Comparison of ENCODE assay signal across 9 cellular contexts in genomic region chr20:36841030-36841429, GRCh38. TPM values are rescaled to one million over a fixed set of nuclear protein-coding genes. Genes with fewer than 3 reads are reported as not detected.
DNase-seq lines count a peak whose midpoint lies in the region; ATAC-seq and TF ChIP-seq lines count a peak whose summit lies in the region.
"Not testable (repeated sequence)": the region's sequence is repeated elsewhere in the genome, so short reads cannot be mapped to it uniquely, and the experiment has no call there.
"Had no signal": no experiment of that assay in that cellular context is flagged by ENCODE, and none has a peak within 500 bp of the region (broad histone marks: within the 10 kb centered on the region; RNA-seq: fewer than 3 reads in every experiment).

No MANE protein-coding gene starts in this region.

- not testable (repeated sequence) for TF ChIP-seq CTCF in A673 (conservative IDR thresholded peaks at IDR 0.05; ENCODE audit: low read depth, low read length); HFFc6 (IDR thresholded peaks at IDR 0.05); neural crest cell (conservative IDR thresholded peaks at IDR 0.05)

- not testable (repeated sequence) for DNase-seq in A673 (ENCODE audit: low spot score); HFFc6; T-cell; immature natural killer cell; neural crest cell (ENCODE audit: low read depth, low spot score)

- H3K27me3 ChIP-seq in A673 (replicated peaks; ENCODE audit: insufficient read depth, low read depth, low read length, poor library complexity); subcutaneous abdominal adipose tissue (ENCODE audit: control insufficient read depth in 5 of 5, insufficient read depth in 4 of 5, low read length in 5 of 5): not testable (repeated sequence)

- not testable (repeated sequence) for H3K36me3 ChIP-seq in A673 (ENCODE audit: insufficient read depth, low read length, poor library complexity, severe bottlenecking)
- peaks cover 0 to 13% (median 9%) of the 10 kb centered on the region in 5 donors for H3K36me3 ChIP-seq in subcutaneous abdominal adipose tissue (ENCODE audit: control insufficient read depth in 5 of 5, insufficient read depth in 5 of 5, low read length in 5 of 5)

- H3K27ac Mint-ChIP-seq in HFFc6 (peak overlapping the region; percentile 84), T-cell (peak overlapping the region; percentile 21 to 78), immature natural killer cell (peak overlapping the region; percentile 3 to 80 (median 62)), neural crest cell (ENCODE audit: unreplicated experiment) (peak overlapping the region; percentile 79)
- peak overlapping the region; percentile 50 for H3K27ac Mint-ChIP-seq in activated T-helper 17 cell treated with anti-CD3 and anti-CD28 coated beads, Interleukin-2, amount 50 U/mL, for 72 hours

- CTCF ChIA-PET in A673 (lab: Charles Lee): interaction anchor here (1.3 kb wide), 1 partner anchor 32 kb away, joined by 8 read pairs; no protein-coding TSS in a partner anchor
- CTCF ChIA-PET in T-cell (lab: Charles Lee): interaction anchor here in 1 of 2 donors (0.7 kb wide), 1 partner anchor 229 kb away, joined by 3 read pairs; no protein-coding TSS in a partner anchor

- H3K9ac ChIP-seq in subcutaneous abdominal adipose tissue (ENCODE audit: low read length in 5 of 5): not testable (repeated sequence)

- peaks cover 42% of the 10 kb centered on the region for H3K4me1 ChIP-seq in A673 (ENCODE audit: insufficient read depth, low read length, poor library complexity, severe bottlenecking)
- peaks cover 2 to 43% (median 26%) of the 10 kb centered on the region in 5 donors for H3K4me1 ChIP-seq in subcutaneous abdominal adipose tissue (ENCODE audit: control insufficient read depth in 5 of 5, insufficient read depth in 5 of 5, low read length in 5 of 5)

- H3K9me3 ChIP-seq in A673 (ENCODE audit: low read depth, low read length, poor library complexity, severe bottlenecking); subcutaneous abdominal adipose tissue (ENCODE audit: control insufficient read depth in 5 of 5, low read length in 5 of 5): not testable (repeated sequence)

- H3K27ac ChIP-seq in A673 (ENCODE audit: low read depth, low read length, poor library complexity, severe bottlenecking) (peak overlapping the region; percentile 81), cingulate gyrus (ENCODE audit: low read depth, low read length) (peak overlapping the region; percentile 60), subcutaneous abdominal adipose tissue (ENCODE audit: low read depth, low read length) (peak overlapping the region; percentile 7)

- not testable (repeated sequence) for H3K4me3 Mint-ChIP-seq in HFFc6; T-cell; activated T-helper 17 cell treated with anti-CD3 and anti-CD28 coated beads, Interleukin-2, amount 50 U/mL, for 72 hours; immature natural killer cell
- H3K4me3 Mint-ChIP-seq in neural crest cell: peak overlapping the region; percentile 21

- intact Hi-C loops in A673 (cut with micrococcal nuclease; ENCODE audit: unreplicated experiment): not testable (repeated sequence)

- H3K4me3 ChIP-seq in A673 (ENCODE audit: low read depth, low read length, poor library complexity, severe bottlenecking); subcutaneous abdominal adipose tissue (ENCODE audit: low read depth in 1 of 5, low read length in 5 of 5): not testable (repeated sequence)

- POLR2A ChIA-PET in A673 (lab: Charles Lee; ENCODE audit: low non-redundant PET): not testable (repeated sequence)
- POLR2A ChIA-PET in T-cell (lab: Charles Lee): interaction anchor here in 1 of 2 donors (0.6 kb wide), 1 partner anchor 1776 kb away, joined by 8 read pairs; no protein-coding TSS in a partner anchor

- not testable (repeated sequence) for H3K9me3 Mint-ChIP-seq in HFFc6; T-cell; activated T-helper 17 cell treated with anti-CD3 and anti-CD28 coated beads, Interleukin-2, amount 50 U/mL, for 72 hours; immature natural killer cell; neural crest cell

- peaks cover 41% of the 10 kb centered on the region for H3K4me1 Mint-ChIP-seq in HFFc6 (ENCODE audit: low read depth)
- peaks cover 19 to 28% (median 24%) of the 10 kb centered on the region in 3 donors for H3K4me1 Mint-ChIP-seq in T-cell
- H3K4me1 Mint-ChIP-seq in activated T-helper 17 cell treated with anti-CD3 and anti-CD28 coated beads, Interleukin-2, amount 50 U/mL, for 72 hours: peaks cover 10% of the 10 kb centered on the region
- peaks cover 26 to 27% of the 10 kb centered on the region in 2 donors for H3K4me1 Mint-ChIP-seq in immature natural killer cell
- H3K4me1 Mint-ChIP-seq in neural crest cell: peaks cover 28% of the 10 kb centered on the region

- H3K36me3 Mint-ChIP-seq in HFFc6 (ENCODE audit: low read depth); T-cell; activated T-helper 17 cell treated with anti-CD3 and anti-CD28 coated beads, Interleukin-2, amount 50 U/mL, for 72 hours (ENCODE audit: low read depth); immature natural killer cell; neural crest cell (ENCODE audit: low read depth): not testable (repeated sequence)

- ATAC-seq in T-cell (replicated peaks in 1 of 4); activated T-helper 17 cell treated with anti-CD3 and anti-CD28 coated beads, Interleukin-2, amount 50 U/mL, for 72 hours (replicated peaks): not testable (repeated sequence)

- not testable (repeated sequence) for BruUV-seq in A673 (replicated peaks; lab: Mats Ljungman, UMichigan)

- not testable (repeated sequence) for H3K27me3 Mint-ChIP-seq in HFFc6 (ENCODE audit: insufficient read depth); T-cell; activated T-helper 17 cell treated with anti-CD3 and anti-CD28 coated beads, Interleukin-2, amount 50 U/mL, for 72 hours; immature natural killer cell (ENCODE audit: low read depth in 3 of 3); neural crest cell (ENCODE audit: low read depth)

RNA-seq across cellular contexts. Expression of gene TLDC2, which starts 34.9 kb away (rescaled TPM):
- total RNA-seq in A673 (2021) (not detected in 2 replicates), T-cell (under 1 TPM in 1 of 5 donors, not detected in 4; 0.33 TPM), neural crest cell (not detected in 2 replicates)
- under 1 TPM; 0.17 to 0.55 (median 0.39) TPM for total RNA-seq in HFFc6 (2021; fragmentation: NEBNext Ultra II Directional; extraction: Animal tissue kit (Norgen Biotek cat#: 25700))
- total RNA-seq in activated T-helper 17 cell treated with anti-CD3 and anti-CD28 coated beads, Interleukin-2, amount 50 U/mL, for 72 hours: not detected
- under 1 TPM in 2 of 3 donors, not detected in 1; 0.38 to 0.55 TPM for polyA plus RNA-seq in immature natural killer cell
- total RNA-seq: K562 had no signal
- polyA plus RNA-seq: K562 had no signal

Comparison
In these comparisons a context has a peak if more than half of its experiments do, and no peak if none do; other contexts are left out.
1. H3K27ac ChIP-seq: peak in every context shown above with its lines; median percentile 81 in A673; 60 in cingulate gyrus; 7 in subcutaneous abdominal adipose tissue.